Comparison of ENCODE assay signal across 1 cellular context in genomic region chr7:130353196-130353595, GRCh38.
TF ChIP-seq lines count a peak whose summit lies in the region.

No MANE protein-coding gene starts in this region.

TF ChIP-seq in SK-N-SH, 30 proteins besides CTCF, POLR2A, EP300 and RAD21 (continued from another document):
- TF ChIP-seq PBX3 (IDR thresholded peaks at IDR 0.05) (no peak), GATA2 (CRISPR knock-in tag; IDR thresholded peaks at IDR 0.05) (no peak), FOXJ3 (CRISPR knock-in tag; IDR thresholded peaks at IDR 0.05) (no peak), ELF1 (IDR thresholded peaks at IDR 0.05) (no peak), EZH2phosphoT487 (IDR thresholded peaks at IDR 0.05; ENCODE audit: borderline replicate concordance, low read depth) (no peak), RCOR1 (IDR thresholded peaks at IDR 0.05; ENCODE audit: low read length) (no peak), JUND (IDR thresholded peaks at IDR 0.05) (no peak), IRF3 (IDR thresholded peaks at IDR 0.05; ENCODE audit: low read depth, low read length) (no peak)
